ENCODE assay signal across 19 cellular contexts in the genomic region with DNA sequence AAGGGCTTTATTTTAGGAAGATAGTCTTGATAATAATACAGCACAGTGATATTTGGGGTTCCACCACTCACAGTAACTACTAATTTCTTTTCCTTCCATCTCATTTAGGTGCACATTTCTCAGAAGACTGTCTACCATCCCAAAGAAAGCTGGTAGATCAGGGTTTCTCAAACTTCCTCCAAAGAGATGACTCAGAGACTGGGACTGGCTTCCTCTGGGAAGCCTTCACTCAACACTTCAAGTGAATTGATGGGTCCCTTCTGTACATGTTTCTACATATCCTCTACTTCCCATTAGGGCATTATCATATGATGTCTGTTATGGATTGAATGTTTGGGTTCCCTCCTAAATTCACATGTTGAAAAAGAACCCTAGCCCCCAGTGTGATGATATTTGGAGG.
DNase-seq lines count a peak whose midpoint lies in the region; ATAC-seq, FAIRE-seq and TF ChIP-seq lines count a peak whose summit lies in the region.
"Had no signal": no experiment of that assay in that cellular context is flagged by ENCODE, and none has a peak within 500 bp of the region (broad histone marks: within the 10 kb centered on the region; RNA-seq: fewer than 3 reads in every experiment).

No MANE protein-coding gene starts in this region.

- H3K4me3 Mint-ChIP-seq in T-cell, result no peak overlapping the region
- H3K4me3 Mint-ChIP-seq: CD8-positive, alpha-beta memory T cell; IgD-negative memory B cell had no signal

- H3K36me3 Mint-ChIP-seq in T-cell, result no peaks in the 10 kb centered on the region
- H3K36me3 Mint-ChIP-seq: CD8-positive, alpha-beta memory T cell; IgD-negative memory B cell had no signal

- no peak overlapping the region for H3K27ac Mint-ChIP-seq in T-cell
- H3K27ac Mint-ChIP-seq: CD8-positive, alpha-beta memory T cell; IgD-negative memory B cell had no signal

- peaks cover 0 to 3% (median 0%) of the 10 kb centered on the region in 3 donors for H3K9me3 Mint-ChIP-seq in T-cell
- H3K9me3 Mint-ChIP-seq: CD8-positive, alpha-beta memory T cell; IgD-negative memory B cell had no signal

- FAIRE-seq in bronchial epithelial cell (lab: Jason Lieb, UNC), result no peak
- FAIRE-seq: HTR-8/SVneo had no signal

- peak; percentile 53 for DNase-seq in AG10803 (ENCODE audit: low read depth)
- peak; percentile 30 for DNase-seq in HT1080 (ENCODE audit: low read depth)
- peak; percentile 86 for DNase-seq in bronchial epithelial cell (ENCODE audit: low read depth)
- DNase-seq in foreskin keratinocyte, result peak in 1 of 2 donors; percentile 29
- no peak for DNase-seq in stimulated activated CD4-positive, alpha-beta T cell treated with anti-CD3 and anti-CD28 coated beads, Interleukin-12 subunit alpha, Interleukin-12 subunit beta, amount 100 ng/mL, for 4 hours
- no peak for DNase-seq in T-cell
- DNase-seq in activated gamma-delta T cell treated with Interleukin-2 at 50 U/mL for 16 hours, result no peak
- DNase-seq: CD8-positive, alpha-beta memory T cell; DMS79 treated with DMSO at 0.1 percent for 48 hours; GF-D8; Kasumi-1; MM.1S; NCI-H187; NCI-H748 treated with DMSO at 0.1 percent for 48 hours had no signal

- no peaks in the 10 kb centered on the region for H3K27me3 ChIP-seq in bronchial epithelial cell (ENCODE audit: control insufficient read depth, insufficient read depth, low read length)
- peaks cover 6% of the 10 kb centered on the region for H3K27me3 ChIP-seq in foreskin keratinocyte
- H3K27me3 ChIP-seq: BLaER1 treated with 17β-estradiol and CSF1 and Interleukin-3, amounts not matched to agents 10 nM and 100 nM had no signal

- peaks cover 4 to 20% of the 10 kb centered on the region in 2 donors for H3K27me3 Mint-ChIP-seq in T-cell

- H3K27ac ChIP-seq in foreskin keratinocyte, result no peak overlapping the region
- H3K27ac ChIP-seq: BLaER1 treated with 17β-estradiol and CSF1 and Interleukin-3, amounts not matched to agents 10 nM and 100 nM; SJSA1 had no signal

- TF ChIP-seq CTCF in AG10803 (conservative IDR thresholded peaks at IDR 0.05; ENCODE audit: low read length) (no peak), bronchial epithelial cell (IDR thresholded peaks at IDR 0.05; ENCODE audit: insufficient read depth, low read length, severe bottlenecking) (no peak), foreskin keratinocyte (conservative IDR thresholded peaks at IDR 0.05) (no peak)

- H3K36me3 ChIP-seq in bronchial epithelial cell (ENCODE audit: control insufficient read depth, insufficient read depth, low read length), result no peaks in the 10 kb centered on the region
- H3K36me3 ChIP-seq: BLaER1 treated with 17β-estradiol and CSF1 and Interleukin-3, amounts not matched to agents 10 nM and 100 nM; SJSA1 had no signal

- no peaks in the 10 kb centered on the region for H3K4me1 Mint-ChIP-seq in T-cell
- H3K4me1 Mint-ChIP-seq: CD8-positive, alpha-beta memory T cell; IgD-negative memory B cell had no signal

- ATAC-seq in foreskin keratinocyte (peak; percentile 41), GM21825 (IDR thresholded peaks at IDR 0.05; ENCODE audit: unreplicated experiment) (no peak), T-cell (replicated peaks in 1 of 4) (no peak)

- CTCF ChIA-PET in T-cell (lab: Charles Lee), result no interaction called here

- H3K4me1 ChIP-seq in foreskin keratinocyte, result peaks cover 5% of the 10 kb centered on the region
- H3K4me1 ChIP-seq: BLaER1 treated with 17β-estradiol and CSF1 and Interleukin-3, amounts not matched to agents 10 nM and 100 nM; SJSA1 had no signal

- POLR2A ChIA-PET in T-cell (lab: Charles Lee), result no interaction called here

- H3K4me3 ChIP-seq in AG10803 (ENCODE audit: low read length) (no peak overlapping the region), bronchial epithelial cell (ENCODE audit: low read depth, low read length) (no peak overlapping the region)
- H3K4me3 ChIP-seq: BLaER1 treated with 17β-estradiol and CSF1 and Interleukin-3, amounts not matched to agents 10 nM and 100 nM; SJSA1 had no signal

Comparison
In these comparisons a context has a peak if more than half of its experiments do, and no peak if none do; other contexts are left out.
1. DNase-seq: peak in AG10803 (single experiment), HT1080 (single experiment) and bronchial epithelial cell (single experiment); none in stimulated activated CD4-positive, alpha-beta T cell treated with anti-CD3 and anti-CD28 coated beads, Interleukin-12 subunit alpha, Interleukin-12 subunit beta, amount 100 ng/mL, for 4 hours (single experiment), T-cell (0 of 34) and activated gamma-delta T cell treated with Interleukin-2 at 50 U/mL for 16 hours (single experiment).